ENCODE assay signal across 19 cellular contexts in the genomic region with DNA sequence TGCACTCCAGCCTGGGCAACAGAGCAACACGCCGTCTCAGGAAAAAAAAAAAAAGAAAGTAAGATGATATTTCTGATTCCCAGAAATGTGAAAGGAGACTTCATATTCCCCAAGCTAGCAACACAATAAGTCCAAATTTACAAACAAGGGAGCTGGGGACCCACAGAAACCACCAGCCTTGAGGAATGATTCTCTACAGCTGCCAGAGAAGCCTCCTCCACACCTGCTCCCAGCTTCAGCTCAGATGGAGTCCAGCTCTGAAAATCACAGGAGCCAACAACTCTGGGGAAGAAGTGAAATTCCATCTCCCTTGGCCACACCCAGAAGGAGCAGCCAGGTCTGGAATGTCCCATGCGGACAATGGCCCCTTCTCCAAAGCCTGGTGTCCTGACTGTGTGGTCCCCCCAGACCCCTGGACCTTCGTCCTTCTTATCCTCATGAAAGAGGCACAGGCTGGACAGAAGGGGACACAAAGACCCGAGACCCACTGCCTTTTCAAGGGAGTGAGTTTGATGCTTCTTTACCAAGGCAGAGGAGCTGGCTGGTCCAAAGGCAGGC. TPM values are rescaled to one million over a fixed set of nuclear protein-coding genes. Genes with fewer than 3 reads are reported as not detected.
DNase-seq lines count a peak whose midpoint lies in the region; ATAC-seq and TF ChIP-seq lines count a peak whose summit lies in the region.
"Had no signal": no experiment of that assay in that cellular context is flagged by ENCODE, and none has a peak within 500 bp of the region (broad histone marks: within the 10 kb centered on the region; RNA-seq: fewer than 3 reads in every experiment).

No MANE protein-coding gene starts in this region.

- H3K27ac ChIP-seq in BLaER1 treated with 17β-estradiol and CSF1 and Interleukin-3, amounts not matched to agents 10 nM and 100 nM: peak overlapping the region in 9 of 11 experiments; percentile 61 to 99 (median 94); a peak in 17 of 22 replicates
- no peak overlapping the region for H3K27ac ChIP-seq in IMR-90 (ENCODE audit: insufficient read depth, low read length)

- H3K9ac ChIP-seq in BLaER1 treated with 17β-estradiol and CSF1 and Interleukin-3, amounts not matched to agents 10 nM and 100 nM: peak overlapping the region in 9 of 11 experiments; percentile 23 to 93 (median 84); a peak in 17 of 22 replicates
- H3K9ac ChIP-seq in IMR-90 (ENCODE audit: low read depth, low read length): no peak overlapping the region

- dilution Hi-C loops in IMR-90 (cut with HindIII; ENCODE audit: low sequenced_read_pairs, unreplicated experiment): no loop called here

- intact Hi-C loops in IMR-90 (cut with micrococcal nuclease) (no loop called here), Right ventricle myocardium superior (cut with DNase I) (no loop called here)

- peaks cover 10% of the 10 kb centered on the region; the same call in 1 of the 2 replicates for H3K9me1 ChIP-seq in IMR-90 (ENCODE audit: insufficient read depth, low read length)

- H2BK120ac ChIP-seq in IMR-90 (ENCODE audit: low read depth, low read length): no peak overlapping the region

- no peak overlapping the region for H2BK5ac ChIP-seq in IMR-90 (ENCODE audit: low read depth, low read length, poor library complexity, severe bottlenecking)

- CTCF ChIA-PET in IMR-90 (lab: Yijun Ruan, JAX): interaction anchor here (0.6 to 1.3 kb wide), 3 partner anchors 19 to 523 kb away, joined by 3 to 6 read pairs (median 3); no protein-coding TSS in a partner anchor

- in situ Hi-C loops in IMR-90 (cut with MboI; ENCODE audit: low sequenced_read_pairs): no loop called here

- no TSS peak for BruUV-seq in IMR-90 (replicated peaks; lab: Mats Ljungman, UMichigan)

- H4K20me1 ChIP-seq in BLaER1 treated with 17β-estradiol and CSF1 and Interleukin-3, amounts not matched to agents 10 nM and 100 nM: peaks cover 0 to 48% (median 0%) of the 10 kb centered on the region in 11 experiments; a peak in 6 of 22 replicates
- no peaks in the 10 kb centered on the region for H4K20me1 ChIP-seq in IMR-90 (ENCODE audit: insufficient read depth, low read length)

- H3K4me3 Mint-ChIP-seq in osteocyte (ENCODE audit: unreplicated experiment): no peak overlapping the region
- no peak overlapping the region for H3K4me3 Mint-ChIP-seq in stimulated activated naive B cell treated with anti-CD40 and anti-IgM and Interleukin-4, amounts not matched to agents 10 μg/mL and 1 μg/mL and 100 μg/mL, for 72 hours
- H3K4me3 Mint-ChIP-seq: activated T-cell treated with anti-CD3 and anti-CD28 coated beads, Interleukin-2, amount 50 U/mL, for 4 hours; natural killer cell; stimulated activated naive CD8-positive, alpha-beta T cell treated with anti-CD3 and anti-CD28 coated beads, Interleukin-15, Interleukin-2, amounts not matched to agents 100 ng/mL and 50 ng/mL, for 24 hours had no signal

- POLR2A ChIA-PET in IMR-90 (lab: Charles Lee; ENCODE audit: unreplicated experiment): no interaction called here

- WGBS in IMR-90 (ENCODE audit: extremely low coverage in 2 of 2, insufficient read length in 1 of 2), 2 experiments: no CpG with 5 or more reads among the region's 5 CpGs

- H3K27me3 Mint-ChIP-seq in osteocyte (ENCODE audit: unreplicated experiment): no peaks in the 10 kb centered on the region
- H3K27me3 Mint-ChIP-seq in stimulated activated naive B cell treated with anti-CD40 and anti-IgM and Interleukin-4, amounts not matched to agents 10 μg/mL and 1 μg/mL and 100 μg/mL, for 72 hours: no peaks in the 10 kb centered on the region
- H3K27me3 Mint-ChIP-seq: stimulated activated naive CD8-positive, alpha-beta T cell treated with anti-CD3 and anti-CD28 coated beads, Interleukin-15, Interleukin-2, amounts not matched to agents 100 ng/mL and 50 ng/mL, for 24 hours had no signal

- H3K56ac ChIP-seq in IMR-90 (ENCODE audit: extremely low read depth, insufficient read depth, low read length): no peak overlapping the region

- H3K27ac Mint-ChIP-seq in osteocyte (ENCODE audit: unreplicated experiment): peak overlapping the region; percentile 52
- H3K27ac Mint-ChIP-seq in stimulated activated naive B cell treated with anti-CD40 and anti-IgM and Interleukin-4, amounts not matched to agents 10 μg/mL and 1 μg/mL and 100 μg/mL, for 72 hours: no peak overlapping the region
- H3K27ac Mint-ChIP-seq: natural killer cell; stimulated activated naive CD8-positive, alpha-beta T cell treated with anti-CD3 and anti-CD28 coated beads, Interleukin-15, Interleukin-2, amounts not matched to agents 100 ng/mL and 50 ng/mL, for 24 hours had no signal

- no peak overlapping the region for H2AK5ac ChIP-seq in IMR-90 (ENCODE audit: low read depth, low read length)

- no peak overlapping the region for H4K91ac ChIP-seq in IMR-90 (ENCODE audit: insufficient read depth, low read depth, low read length)

- no peaks in the 10 kb centered on the region for H3K9me3 ChIP-seq in BLaER1 treated with 17β-estradiol and CSF1 and Interleukin-3, amounts not matched to agents 10 nM and 100 nM (replicated peaks in 1 of 11)
- H3K9me3 ChIP-seq in IMR-90 (ENCODE audit: control insufficient read depth, insufficient read depth, low read length): no peaks in the 10 kb centered on the region

- H3K14ac ChIP-seq in IMR-90 (replicated peaks; ENCODE audit: low read depth, low read length): no peak overlapping the region

- peak overlapping the region; percentile 46 for H2AFZ ChIP-seq in IMR-90 (replicated peaks; ENCODE audit: low read length, poor library complexity)

- H3K36me3 Mint-ChIP-seq in osteocyte (ENCODE audit: unreplicated experiment): peaks cover 67% of the 10 kb centered on the region
- H3K36me3 Mint-ChIP-seq in stimulated activated naive B cell treated with anti-CD40 and anti-IgM and Interleukin-4, amounts not matched to agents 10 μg/mL and 1 μg/mL and 100 μg/mL, for 72 hours: peaks cover 58 to 75% of the 10 kb centered on the region in 2 donors
- H3K36me3 Mint-ChIP-seq: natural killer cell had no signal

- no peak overlapping the region for H2BK15ac ChIP-seq in IMR-90 (ENCODE audit: low read depth, low read length)

- no peak overlapping the region for H3K18ac ChIP-seq in IMR-90 (ENCODE audit: low read depth, low read length)

- H3K9me3 Mint-ChIP-seq in osteocyte (ENCODE audit: unreplicated experiment): no peaks in the 10 kb centered on the region
- no peaks in the 10 kb centered on the region for H3K9me3 Mint-ChIP-seq in stimulated activated naive B cell treated with anti-CD40 and anti-IgM and Interleukin-4, amounts not matched to agents 10 μg/mL and 1 μg/mL and 100 μg/mL, for 72 hours
- H3K9me3 Mint-ChIP-seq: activated T-cell treated with anti-CD3 and anti-CD28 coated beads, Interleukin-2, amount 50 U/mL, for 4 hours; natural killer cell; stimulated activated naive CD8-positive, alpha-beta T cell treated with anti-CD3 and anti-CD28 coated beads, Interleukin-15, Interleukin-2, amounts not matched to agents 100 ng/mL and 50 ng/mL, for 24 hours had no signal

- H4K5ac ChIP-seq in IMR-90 (ENCODE audit: low read depth, low read length): no peak overlapping the region

- no peak overlapping the region for H3K23ac ChIP-seq in IMR-90 (ENCODE audit: low read depth, low read length)

- no peak for TF ChIP-seq POLR2A in IMR-90 (IDR thresholded peaks at IDR 0.05; ENCODE audit: low read depth, low read length)

- TF ChIP-seq CTCF in IMR-90 (conservative IDR thresholded peaks at IDR 0.05; ENCODE audit: low read depth, low read length) (no peak), osteocyte (IDR thresholded peaks at IDR 0.05) (no peak)

- DNase-seq in IMR-90 (no peak), Right ventricle myocardium superior (no peak), osteocyte (ENCODE audit: extremely low spot score, unreplicated experiment) (no peak), kidney tubule cell (ENCODE audit: low spot score) (no peak), NCI-H2029 (lab: John Stamatoyannopoulos, UW) (no peak), islet precursor cell (no peak)
- no peak for DNase-seq in stimulated activated naive B cell treated with anti-CD40 and anti-IgM and Interleukin-4, amounts not matched to agents 10 μg/mL and 1 μg/mL and 100 μg/mL, for 72 hours
- DNase-seq: activated CD4-positive, alpha-beta T cell treated with anti-CD3 and anti-CD28 coated beads, Interleukin-2, amount 50 U/mL, for 1 hour; activated T-cell treated with anti-CD3 and anti-CD28 coated beads, Interleukin-2, amount 50 U/mL, for 4 hours; Calu3; H7; natural killer cell; NCI-H187 treated with DMSO at 0.1 percent for 48 hours; NCI-H446 treated with DMSO at 0.1 percent for 48 hours; RPMI8226 had no signal

- peak overlapping the region in 10 of 11 experiments; percentile 75 to 98 (median 88); a peak in 19 of 22 replicates for H3K4me2 ChIP-seq in BLaER1 treated with 17β-estradiol and CSF1 and Interleukin-3, amounts not matched to agents 10 nM and 100 nM
- no peak overlapping the region for H3K4me2 ChIP-seq in IMR-90 (ENCODE audit: low read depth, low read length)

- H3K79me1 ChIP-seq in IMR-90 (ENCODE audit: low read depth in 1 of 2, low read length in 2 of 2): peaks cover 0 to under 1% of the 10 kb centered on the region in 2 experiments; a peak in 2 of 4 replicates

- H3K4me1 Mint-ChIP-seq in osteocyte (ENCODE audit: unreplicated experiment): peaks cover 15% of the 10 kb centered on the region
- peaks cover 35 to 36% of the 10 kb centered on the region in 2 donors for H3K4me1 Mint-ChIP-seq in stimulated activated naive B cell treated with anti-CD40 and anti-IgM and Interleukin-4, amounts not matched to agents 10 μg/mL and 1 μg/mL and 100 μg/mL, for 72 hours

- H3K27me3 ChIP-seq in BLaER1 treated with 17β-estradiol and CSF1 and Interleukin-3, amounts not matched to agents 10 nM and 100 nM: no peaks in the 10 kb centered on the region
- no peaks in the 10 kb centered on the region for H3K27me3 ChIP-seq in IMR-90 (ENCODE audit: control insufficient read depth, insufficient read depth, low read length)
- H3K27me3 ChIP-seq: dorsolateral prefrontal cortex had no signal

- ATAC-seq in IMR-90 (ENCODE audit: low read depth): no peak
- peak; percentile 17 for ATAC-seq in Right ventricle myocardium superior (ENCODE audit: poor library complexity)
- ATAC-seq in stimulated activated naive B cell treated with anti-CD40 and anti-IgM and Interleukin-4, amounts not matched to agents 10 μg/mL and 1 μg/mL and 100 μg/mL, for 72 hours (replicated peaks): no peak
- ATAC-seq: activated T-cell treated with anti-CD3 and anti-CD28 coated beads, Interleukin-2, amount 50 U/mL, for 4 hours; natural killer cell had no signal

- no peak overlapping the region for H2BK20ac ChIP-seq in IMR-90 (ENCODE audit: low read depth, low read length)

- H3K4me1 ChIP-seq in BLaER1 treated with 17β-estradiol and CSF1 and Interleukin-3, amounts not matched to agents 10 nM and 100 nM: peaks cover 41 to 100% (median 100%) of the 10 kb centered on the region in 10 experiments
- no peaks in the 10 kb centered on the region for H3K4me1 ChIP-seq in IMR-90 (ENCODE audit: control insufficient read depth, insufficient read depth, low read length)

- H3K4me3 ChIP-seq in BLaER1 treated with 17β-estradiol and CSF1 and Interleukin-3, amounts not matched to agents 10 nM and 100 nM: peak overlapping the region in 4 of 10 experiments; percentile 5 to 51 (median 18); a peak in 4 of 20 replicates
- H3K4me3 ChIP-seq in IMR-90 (ENCODE audit: insufficient read depth, low read depth, low read length): no peak overlapping the region
- H3K4me3 ChIP-seq: dorsolateral prefrontal cortex had no signal

- peaks cover 88 to 99% (median 91%) of the 10 kb centered on the region in 11 experiments for H3K36me3 ChIP-seq in BLaER1 treated with 17β-estradiol and CSF1 and Interleukin-3, amounts not matched to agents 10 nM and 100 nM
- peaks cover 11% of the 10 kb centered on the region; the same call in 1 of the 2 replicates for H3K36me3 ChIP-seq in IMR-90 (ENCODE audit: control insufficient read depth, insufficient read depth, low read length)

- TF ChIP-seq RAD21 in IMR-90 (IDR thresholded peaks at IDR 0.05; ENCODE audit: low read length): no peak

- H4K8ac ChIP-seq in IMR-90 (ENCODE audit: low read depth in 2 of 2, low read length in 2 of 2): no peak overlapping the region

- no peak overlapping the region for H2AK9ac ChIP-seq in IMR-90 (replicated peaks; ENCODE audit: low read depth, low read length, poor library complexity)

- no peak overlapping the region for H3K4ac ChIP-seq in IMR-90 (ENCODE audit: low read depth, low read length)

RNA-seq across cellular contexts. Expression of gene SYNE3, which starts 45.4 kb away (rescaled TPM):
- total RNA-seq in IMR-90 (2012; rRNA removed) (5.0 TPM in 2 replicates), Right ventricle myocardium superior (15.1 TPM), osteocyte (105 and 114 TPM in 2 replicates)
- 2.9 and 3.1 TPM in 2 replicates for polyA plus RNA-seq in IMR-90 (2012; rRNA removed)
- 1.9 and 2.6 TPM in 2 replicates for polyA plus RNA-seq in IMR-90 (2012; cell fraction: cytosol; rRNA removed)
- polyA plus RNA-seq in IMR-90 (2012; cell fraction: nucleus; rRNA removed; ENCODE audit: low replicate concordance): 6.1 and 7.9 TPM in 2 replicates
- total RNA-seq: epithelial cell of proximal tubule had no signal
